ENCODE assay signal across 27 cellular contexts in the genomic region with DNA sequence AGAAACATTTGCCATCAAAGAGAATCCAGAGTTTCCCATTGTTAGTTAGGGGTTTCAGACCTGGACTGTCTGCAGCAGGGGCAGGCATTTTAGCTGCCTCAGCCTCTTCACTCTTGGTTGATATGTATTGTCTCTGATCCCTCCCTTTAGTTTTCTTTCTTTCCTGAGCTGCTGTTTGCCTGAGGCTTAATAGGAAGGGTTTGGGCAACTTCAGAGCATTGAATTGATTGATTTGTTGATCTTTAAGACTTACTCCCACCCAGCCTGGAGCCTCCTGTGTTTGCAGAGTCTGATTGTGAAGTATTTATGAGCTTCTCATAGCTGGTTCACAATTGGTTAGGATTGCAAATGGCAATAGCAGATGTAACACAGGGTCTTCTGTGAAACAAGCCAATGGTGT.
"Had no signal": no experiment of that assay in that cellular context is flagged by ENCODE, and none has a peak within 500 bp of the region (broad histone marks: within the 10 kb centered on the region; RNA-seq: fewer than 3 reads in every experiment).

No MANE protein-coding gene starts in this region.

- ATAC-seq: esophagus mucosa; heart left ventricle; left ventricle myocardium superior; psoas muscle; stimulated activated effector memory CD8-positive, alpha-beta T cell treated with anti-CD3 and anti-CD28 coated beads, Interleukin-12 subunit alpha, Interleukin-12 subunit beta, amount 100 ng/mL, for 72 hours; T-helper 17 cell had no signal

- H3K27me3 ChIP-seq: brain microvascular endothelial cell, heart left ventricle, sigmoid colon, suprapubic skin, tibial artery had no signal

- H3K4me3 Mint-ChIP-seq: activated CD4-positive, alpha-beta memory T cell treated with anti-CD3 and anti-CD28 coated beads for 36 hours; activated CD4-positive, alpha-beta T cell treated with anti-CD3 and anti-CD28 coated beads, Interleukin-2, amount 10 ng/mL, durations not matched to agents 24 days and 14 days; activated naive CD4-positive, alpha-beta T cell treated with anti-CD3 and anti-CD28 coated beads, Interleukin-2, amount 10 ng/mL, durations not matched to agents 7 days and 5 days; activated naive CD8-positive, alpha-beta T cell treated with anti-CD3 and anti-CD28 coated beads, Interleukin-2, amount 10 ng/mL, durations not matched to agents 7 days and 5 days; activated T-cell treated with anti-CD3 and anti-CD28 coated beads, Interleukin-2, amount 50 U/mL, for 24 hours; naive B cell; stimulated activated effector memory CD8-positive, alpha-beta T cell treated with anti-CD3 and anti-CD28 coated beads, Interleukin-12 subunit alpha, Interleukin-12 subunit beta, amount 100 ng/mL, for 72 hours; T-helper 17 cell had no signal

- DNase-seq: activated CD4-positive, alpha-beta memory T cell treated with anti-CD3 and anti-CD28 coated beads for 36 hours; activated CD4-positive, alpha-beta T cell treated with anti-CD3 and anti-CD28 coated beads, Interleukin-2, amount 10 ng/mL, durations not matched to agents 24 days and 14 days; activated CD4-positive, CD25-positive, alpha-beta regulatory T cell treated with anti-CD3 and anti-CD28 coated beads, Interleukin-2, amount 50 U/mL, for 72 hours; activated CD8-positive, alpha-beta memory T cell treated with anti-CD3 and anti-CD28 coated beads, Interleukin-2, amount 50 U/mL, for 4 hours; activated gamma-delta T cell; activated naive CD4-positive, alpha-beta T cell treated with anti-CD3 and anti-CD28 coated beads, Interleukin-2, amount 10 ng/mL, durations not matched to agents 7 days and 5 days; activated naive CD8-positive, alpha-beta T cell treated with anti-CD3 and anti-CD28 coated beads, Interleukin-2, amount 10 ng/mL, durations not matched to agents 7 days and 5 days; activated T-cell treated with anti-CD3 and anti-CD28 coated beads, Interleukin-2, amount 50 U/mL, for 24 hours; brain microvascular endothelial cell; cortex of kidney; foreskin fibroblast; heart left ventricle; kidney glomerular epithelial cell; left ventricle myocardium superior; naive B cell; occipital lobe; psoas muscle; sigmoid colon; small intestine; stimulated activated CD4-positive, alpha-beta T cell treated with anti-CD3 and anti-CD28 coated beads, Interleukin-4, amount 100 ng/mL, for 24 hours; T-helper 17 cell; T1000; tibial artery had no signal

- H3K27me3 Mint-ChIP-seq: activated CD4-positive, alpha-beta memory T cell treated with anti-CD3 and anti-CD28 coated beads for 36 hours; activated CD4-positive, alpha-beta T cell treated with anti-CD3 and anti-CD28 coated beads, Interleukin-2, amount 10 ng/mL, durations not matched to agents 24 days and 14 days; activated naive CD4-positive, alpha-beta T cell treated with anti-CD3 and anti-CD28 coated beads, Interleukin-2, amount 10 ng/mL, durations not matched to agents 7 days and 5 days; activated naive CD8-positive, alpha-beta T cell treated with anti-CD3 and anti-CD28 coated beads, Interleukin-2, amount 10 ng/mL, durations not matched to agents 7 days and 5 days; activated T-cell treated with anti-CD3 and anti-CD28 coated beads, Interleukin-2, amount 50 U/mL, for 24 hours; naive B cell; T-helper 17 cell had no signal

- H3K79me2 ChIP-seq: parathyroid adenoma had no signal

- H3K36me3 Mint-ChIP-seq: activated CD4-positive, alpha-beta memory T cell treated with anti-CD3 and anti-CD28 coated beads for 36 hours; activated naive CD4-positive, alpha-beta T cell treated with anti-CD3 and anti-CD28 coated beads, Interleukin-2, amount 10 ng/mL, durations not matched to agents 7 days and 5 days; activated naive CD8-positive, alpha-beta T cell treated with anti-CD3 and anti-CD28 coated beads, Interleukin-2, amount 10 ng/mL, durations not matched to agents 7 days and 5 days; naive B cell; stimulated activated effector memory CD8-positive, alpha-beta T cell treated with anti-CD3 and anti-CD28 coated beads, Interleukin-12 subunit alpha, Interleukin-12 subunit beta, amount 100 ng/mL, for 72 hours had no signal

- H3K36me3 ChIP-seq: brain microvascular endothelial cell, heart left ventricle, sigmoid colon, suprapubic skin, tibial artery had no signal

- H3K4me1 Mint-ChIP-seq: activated CD4-positive, alpha-beta T cell treated with anti-CD3 and anti-CD28 coated beads, Interleukin-2, amount 10 ng/mL, durations not matched to agents 24 days and 14 days; activated naive CD4-positive, alpha-beta T cell treated with anti-CD3 and anti-CD28 coated beads, Interleukin-2, amount 10 ng/mL, durations not matched to agents 7 days and 5 days; activated naive CD8-positive, alpha-beta T cell treated with anti-CD3 and anti-CD28 coated beads, Interleukin-2, amount 10 ng/mL, durations not matched to agents 7 days and 5 days; naive B cell; stimulated activated effector memory CD8-positive, alpha-beta T cell treated with anti-CD3 and anti-CD28 coated beads, Interleukin-12 subunit alpha, Interleukin-12 subunit beta, amount 100 ng/mL, for 72 hours; T-helper 17 cell had no signal

- H3K27ac ChIP-seq: brain microvascular endothelial cell, heart left ventricle, parathyroid adenoma, psoas muscle, sigmoid colon, suprapubic skin, tibial artery had no signal

- H3K4me1 ChIP-seq: heart left ventricle, parathyroid adenoma, psoas muscle, suprapubic skin, tibial artery had no signal

- H3K9me3 Mint-ChIP-seq: activated CD4-positive, alpha-beta T cell treated with anti-CD3 and anti-CD28 coated beads, Interleukin-2, amount 10 ng/mL, durations not matched to agents 24 days and 14 days had no signal

- H3K27ac Mint-ChIP-seq: activated CD4-positive, alpha-beta memory T cell treated with anti-CD3 and anti-CD28 coated beads for 36 hours; activated CD4-positive, alpha-beta T cell treated with anti-CD3 and anti-CD28 coated beads, Interleukin-2, amount 10 ng/mL, durations not matched to agents 24 days and 14 days; activated naive CD4-positive, alpha-beta T cell treated with anti-CD3 and anti-CD28 coated beads, Interleukin-2, amount 10 ng/mL, durations not matched to agents 7 days and 5 days; activated naive CD8-positive, alpha-beta T cell treated with anti-CD3 and anti-CD28 coated beads, Interleukin-2, amount 10 ng/mL, durations not matched to agents 7 days and 5 days; activated T-cell treated with anti-CD3 and anti-CD28 coated beads, Interleukin-2, amount 50 U/mL, for 24 hours; naive B cell; stimulated activated effector memory CD8-positive, alpha-beta T cell treated with anti-CD3 and anti-CD28 coated beads, Interleukin-12 subunit alpha, Interleukin-12 subunit beta, amount 100 ng/mL, for 72 hours; T-helper 17 cell had no signal

- H2AFZ ChIP-seq: parathyroid adenoma had no signal

- H3K4me3 ChIP-seq: heart left ventricle, psoas muscle, sigmoid colon, suprapubic skin, tibial artery had no signal
